In genomic region chr3:136772709-136773108, GRCh38 we compare ENCODE assay signal across 22 cellular contexts. TPM values are rescaled to one million over a fixed set of nuclear protein-coding genes. Genes with fewer than 3 reads are reported as not detected.
A peak's percentile ranks its signal among the peaks of the same experiment; 100 is the strongest.
DNase-seq lines count a peak whose midpoint lies in the region.
"Had no signal": no experiment of that assay in that cellular context is flagged by ENCODE, and none has a peak within 500 bp of the region (broad histone marks: within the 10 kb centered on the region; RNA-seq: fewer than 3 reads in every experiment).

No MANE protein-coding gene starts in this region.

- no peak overlapping the region for H3K9ac ChIP-seq in mesenchymal stem cell (ENCODE audit: low read length)

- no peak overlapping the region for H3K23ac ChIP-seq in mesenchymal stem cell (ENCODE audit: low read length in 2 of 2)

- H3K9me3 ChIP-seq in mesenchymal stem cell (ENCODE audit: control insufficient read depth, low read length) = no peaks in the 10 kb centered on the region
- H3K9me3 ChIP-seq: BE2C, SJSA1, upper lobe of left lung had no signal

- H3K27ac ChIP-seq in mesenchymal stem cell (ENCODE audit: low read length, poor library complexity, severe bottlenecking) = no peak overlapping the region
- H3K27ac ChIP-seq: dorsolateral prefrontal cortex, PC-9, SJSA1, upper lobe of left lung had no signal

- WGBS in mesenchymal stem cell = 20% methylated on average over 1 of the region's 1 CpG

- H4K8ac ChIP-seq in mesenchymal stem cell (ENCODE audit: low read length) = no peak overlapping the region

- no peak overlapping the region for H2BK12ac ChIP-seq in mesenchymal stem cell (ENCODE audit: low read length in 2 of 2)

- H3K79me1 ChIP-seq in mesenchymal stem cell (replicated peaks; ENCODE audit: low read length, poor library complexity, severe bottlenecking) = no peaks in the 10 kb centered on the region

- H3K36me3 ChIP-seq in mesenchymal stem cell (ENCODE audit: control insufficient read depth in 1 of 2, insufficient read depth in 2 of 2, low read depth in 1 of 2, low read length in 2 of 2) = no peaks in the 10 kb centered on the region
- H3K36me3 ChIP-seq: BE2C, SJSA1, upper lobe of left lung had no signal

- no peak overlapping the region for H3K4me3 ChIP-seq in mesenchymal stem cell (ENCODE audit: insufficient read depth in 1 of 2, low read depth in 1 of 2, low read length in 2 of 2)
- H3K4me3 ChIP-seq: dorsolateral prefrontal cortex, PC-9, SJSA1, upper lobe of left lung had no signal

- H2BK15ac ChIP-seq in mesenchymal stem cell (ENCODE audit: low read depth, poor library complexity, severe bottlenecking) = no peak overlapping the region

- no peak overlapping the region for H3K18ac ChIP-seq in mesenchymal stem cell (ENCODE audit: low read depth in 1 of 2, low read length in 2 of 2)

- H2BK5ac ChIP-seq in mesenchymal stem cell (ENCODE audit: low read depth, low read length, poor library complexity, severe bottlenecking) = no peak overlapping the region

- no peak overlapping the region for H2AK5ac ChIP-seq in mesenchymal stem cell (ENCODE audit: low read length, severe bottlenecking)

- DNase-seq in EL (peak; percentile 69), NCI-H226 (peak; percentile 48), dermis blood vessel endothelial cell (peak; percentile 19), mesenchymal stem cell (peak; percentile 29), OCI-M2 (lab: John Stamatoyannopoulos, UW; ENCODE audit: unreplicated experiment) (no peak), NCI-H1694 (lab: John Stamatoyannopoulos, UW) (no peak), occipital lobe (lab: John Stamatoyannopoulos, UW) (no peak)
- no peak for DNase-seq in activated CD4-positive, alpha-beta T cell treated with anti-CD3 and anti-CD28 coated beads for 1 hour
- DNase-seq: activated CD4-positive, alpha-beta T cell treated with anti-CD3 and anti-CD28 coated beads, Interleukin-2, amount 10 ng/mL, durations not matched to agents 7 days and 5 days; activated naive CD8-positive, alpha-beta T cell treated with anti-CD3 and anti-CD28 coated beads, Interleukin-2, amount 50 U/mL, for 24 hours; BE2C; COR-L47; dorsolateral prefrontal cortex; MM.1S; NCI-H2171 treated with DMSO at 0.1 percent for 48 hours; NCI-H748 treated with DMSO at 0.1 percent for 48 hours; nucleus accumbens; PC-9; stimulated activated CD8-positive, alpha-beta memory T cell treated with anti-CD3 and anti-CD28 coated beads, Interleukin-4, amount 100 ng/mL, for 48 hours; T-helper 2 cell; upper lobe of left lung had no signal

- H3K4me1 ChIP-seq in mesenchymal stem cell (ENCODE audit: control insufficient read depth, insufficient read depth, low read depth, low read length) = no peaks in the 10 kb centered on the region
- H3K4me1 ChIP-seq: BE2C, SJSA1, upper lobe of left lung had no signal

- no peak overlapping the region for H3K4ac ChIP-seq in mesenchymal stem cell (ENCODE audit: low read depth in 1 of 2, low read length in 2 of 2)

- no peaks in the 10 kb centered on the region for H3K27me3 ChIP-seq in mesenchymal stem cell (ENCODE audit: control insufficient read depth in 1 of 2, insufficient read depth in 1 of 2, low read length in 2 of 2)
- H3K27me3 ChIP-seq: BE2C, dorsolateral prefrontal cortex, SJSA1, upper lobe of left lung had no signal

- no peak overlapping the region for H2BK120ac ChIP-seq in mesenchymal stem cell (ENCODE audit: low read depth, low read length)

- no peak overlapping the region for H4K91ac ChIP-seq in mesenchymal stem cell (ENCODE audit: low read length)

- no peak overlapping the region for H3K4me2 ChIP-seq in mesenchymal stem cell (ENCODE audit: low read length, poor library complexity, severe bottlenecking)
- H3K4me2 ChIP-seq: PC-9 had no signal

- no peak overlapping the region for H2AFZ ChIP-seq in mesenchymal stem cell (ENCODE audit: low read depth, low read length)
- H2AFZ ChIP-seq: PC-9 had no signal

- H3K14ac ChIP-seq in mesenchymal stem cell (ENCODE audit: low read length in 2 of 2) = no peak overlapping the region

RNA-seq across cellular contexts. Expression of gene STAG1, which starts 20.5 kb away (rescaled TPM):
- 45.8 and 47.2 TPM in 2 replicates for total RNA-seq in dermis blood vessel endothelial cell
- 11.0 TPM for polyA plus RNA-seq in mesenchymal stem cell (2013, experiment 1 of 2)
- polyA plus RNA-seq in mesenchymal stem cell (2013, experiment 2 of 2) = 11.2 TPM
- 80.8 TPM for total RNA-seq in occipital lobe

RNA-seq across cellular contexts. Expression of gene SLC35G2, which starts 46.2 kb away (rescaled TPM):
- 28.8 and 31.4 TPM in 2 replicates for total RNA-seq in dermis blood vessel endothelial cell
- 7.1 TPM for polyA plus RNA-seq in mesenchymal stem cell (2013, experiment 1 of 2)
- polyA plus RNA-seq in mesenchymal stem cell (2013, experiment 2 of 2) = 7.6 TPM
- 14.7 TPM for total RNA-seq in occipital lobe

Comparison
In these comparisons a context has a peak if more than half of its experiments do, and no peak if none do; other contexts are left out.
1. DNase-seq: peak in EL (single experiment), NCI-H226 (single experiment), dermis blood vessel endothelial cell (single experiment) and mesenchymal stem cell (single experiment); none in activated CD4-positive, alpha-beta T cell treated with anti-CD3 and anti-CD28 coated beads for 1 hour (single experiment), OCI-M2 (single experiment), NCI-H1694 (single experiment) and occipital lobe (single experiment).